Comparison of ENCODE assay signal across 10 cellular contexts in genomic region chr1:54973205-54973921, GRCh38. TPM values are rescaled to one million over a fixed set of nuclear protein-coding genes. Genes with fewer than 3 reads are reported as not detected.
A peak's percentile ranks its signal among the peaks of the same experiment; 100 is the strongest.
DNase-seq lines count a peak whose midpoint lies in the region; ATAC-seq and TF ChIP-seq lines count a peak whose summit lies in the region.
"Had no signal": no experiment of that assay in that cellular context is flagged by ENCODE, and none has a peak within 500 bp of the region (broad histone marks: within the 10 kb centered on the region; RNA-seq: fewer than 3 reads in every experiment).

No MANE protein-coding gene starts in this region.

- no peaks in the 10 kb centered on the region for H3K36me3 ChIP-seq in right lobe of liver

- H3K27me3 Mint-ChIP-seq in chondrocyte (ENCODE audit: low read depth), result peaks cover 9% of the 10 kb centered on the region
- H3K27me3 Mint-ChIP-seq in natural killer cell treated with Interleukin-12 subunit alpha and Interleukin-12 subunit beta and Interleukin-15 and Interleukin-18, amount 100 ng/mL, for 72 hours, result peaks cover 39 to 43% of the 10 kb centered on the region in 2 donors

- no peaks in the 10 kb centered on the region for H3K4me1 ChIP-seq in right lobe of liver

- H3K4me3 ChIP-seq in right lobe of liver, result no peak overlapping the region

- DNase-seq in AG08395 (ENCODE audit: low spot score), result peak; percentile 80
- peak; percentile 94 for DNase-seq in LHCN-M2 (ENCODE audit: low read depth)
- no peak for DNase-seq in chondrocyte (ENCODE audit: low spot score)
- peak in 1 of 3 donors; percentile 49 for DNase-seq in right lobe of liver
- no peak for DNase-seq in natural killer cell treated with Interleukin-12 subunit alpha and Interleukin-12 subunit beta and Interleukin-15 and Interleukin-18, amount 100 ng/mL, for 72 hours (ENCODE audit: low spot score)
- no peak for DNase-seq in 8988T
- DNase-seq in activated effector memory CD4-positive, alpha-beta T cell treated with Interleukin-2 at 50 U/mL for 16 hours, result no peak
- DNase-seq: naive B cell had no signal

- no peak overlapping the region for H3K4me3 Mint-ChIP-seq in chondrocyte (ENCODE audit: unreplicated experiment)
- no peak overlapping the region for H3K4me3 Mint-ChIP-seq in natural killer cell treated with Interleukin-12 subunit alpha and Interleukin-12 subunit beta and Interleukin-15 and Interleukin-18, amount 100 ng/mL, for 72 hours

- H3K9me3 ChIP-seq in right lobe of liver, result no peaks in the 10 kb centered on the region

- H3K9me3 Mint-ChIP-seq in chondrocyte (ENCODE audit: low read depth), result no peaks in the 10 kb centered on the region
- H3K9me3 Mint-ChIP-seq in natural killer cell treated with Interleukin-12 subunit alpha and Interleukin-12 subunit beta and Interleukin-15 and Interleukin-18, amount 100 ng/mL, for 72 hours, result no peaks in the 10 kb centered on the region

- H3K36me3 Mint-ChIP-seq in chondrocyte (ENCODE audit: low read depth), result no peaks in the 10 kb centered on the region
- H3K36me3 Mint-ChIP-seq in natural killer cell treated with Interleukin-12 subunit alpha and Interleukin-12 subunit beta and Interleukin-15 and Interleukin-18, amount 100 ng/mL, for 72 hours, result no peaks in the 10 kb centered on the region
- H3K36me3 Mint-ChIP-seq: naive B cell had no signal

- TF ChIP-seq CTCF in chondrocyte (IDR thresholded peaks at IDR 0.05) (peak; percentile 79), right lobe of liver (IDR thresholded peaks at IDR 0.05) (peak; percentile 22 to 52 (median 47))

- peak; percentile 78 to 92 (median 84) for ATAC-seq in right lobe of liver
- ATAC-seq in natural killer cell treated with Interleukin-12 subunit alpha and Interleukin-12 subunit beta and Interleukin-15 and Interleukin-18, amount 100 ng/mL, for 72 hours, result no peak
- ATAC-seq in HG03045 (IDR thresholded peaks at IDR 0.05; ENCODE audit: unreplicated experiment), result no peak

- intact Hi-C loops in right lobe of liver (cut with DNase I), result no loop called here

- H3K27ac Mint-ChIP-seq in chondrocyte (ENCODE audit: unreplicated experiment), result peak overlapping the region; percentile 68
- no peak overlapping the region for H3K27ac Mint-ChIP-seq in natural killer cell treated with Interleukin-12 subunit alpha and Interleukin-12 subunit beta and Interleukin-15 and Interleukin-18, amount 100 ng/mL, for 72 hours
- H3K27ac Mint-ChIP-seq: naive B cell had no signal

- no peaks in the 10 kb centered on the region for H3K27me3 ChIP-seq in right lobe of liver

- H3K27ac ChIP-seq in right lobe of liver, result no peak overlapping the region

- no peak for TF ChIP-seq POLR2A in right lobe of liver (IDR thresholded peaks at IDR 0.05)

- peaks cover 17% of the 10 kb centered on the region for H3K4me1 Mint-ChIP-seq in chondrocyte (ENCODE audit: low read depth)
- H3K4me1 Mint-ChIP-seq in natural killer cell treated with Interleukin-12 subunit alpha and Interleukin-12 subunit beta and Interleukin-15 and Interleukin-18, amount 100 ng/mL, for 72 hours (ENCODE audit: low read depth in 2 of 2), result peaks cover 3 to 6% of the 10 kb centered on the region in 2 donors
- H3K4me1 Mint-ChIP-seq: naive B cell had no signal

- 30% methylated on average over 4 of the region's 5 CpGs for WGBS in right lobe of liver (ENCODE audit: insufficient coverage, low coverage, low lambda C conversion rate, missing lambda C conversion rate)

RNA-seq across cellular contexts. Expression of gene TMEM61, which starts 7.1 kb away (rescaled TPM):
- total RNA-seq in LHCN-M2 (2014; rRNA removed) (not detected in 2 replicates), chondrocyte (not detected in 3 replicates), right lobe of liver (under 1 TPM in 2 of 6 experiments, not detected in 4; 0.20 to 0.31 TPM)
- not detected for polyA plus RNA-seq in LHCN-M2 (2012)
- not detected for total RNA-seq in natural killer cell treated with Interleukin-12 subunit alpha and Interleukin-12 subunit beta and Interleukin-15 and Interleukin-18, amount 100 ng/mL, for 72 hours
- total RNA-seq: T-helper 1 cell treated with Interleukin-12 subunit alpha and Interleukin-12 subunit beta and Interleukin-4 antibody, amounts not matched to agents 30 ng/mL and 1 ng/mL, for 36 hours had no signal

RNA-seq across cellular contexts. Expression of gene BSND, which starts 25.4 kb away (rescaled TPM):
- total RNA-seq in LHCN-M2 (2014; rRNA removed) (not detected in 2 replicates), chondrocyte (not detected in 3 replicates), right lobe of liver (not detected)
- not detected for polyA plus RNA-seq in LHCN-M2 (2012)
- total RNA-seq in natural killer cell treated with Interleukin-12 subunit alpha and Interleukin-12 subunit beta and Interleukin-15 and Interleukin-18, amount 100 ng/mL, for 72 hours, result not detected
- total RNA-seq: T-helper 1 cell treated with Interleukin-12 subunit alpha and Interleukin-12 subunit beta and Interleukin-4 antibody, amounts not matched to agents 30 ng/mL and 1 ng/mL, for 36 hours had no signal

Comparison
In these comparisons a context has a peak if more than half of its experiments do, and no peak if none do; other contexts are left out.
1. DNase-seq: peak in AG08395 (single experiment) and LHCN-M2 (single experiment); none in chondrocyte (single experiment), natural killer cell treated with Interleukin-12 subunit alpha and Interleukin-12 subunit beta and Interleukin-15 and Interleukin-18, amount 100 ng/mL, for 72 hours (single experiment), 8988T (single experiment) and activated effector memory CD4-positive, alpha-beta T cell treated with Interleukin-2 at 50 U/mL for 16 hours (single experiment).
2. ATAC-seq: peak in right lobe of liver (4 of 4); none in natural killer cell treated with Interleukin-12 subunit alpha and Interleukin-12 subunit beta and Interleukin-15 and Interleukin-18, amount 100 ng/mL, for 72 hours (0 of 2) and HG03045 (single experiment).